Comparison of ENCODE assay signal across 15 cellular contexts in the genomic region with DNA sequence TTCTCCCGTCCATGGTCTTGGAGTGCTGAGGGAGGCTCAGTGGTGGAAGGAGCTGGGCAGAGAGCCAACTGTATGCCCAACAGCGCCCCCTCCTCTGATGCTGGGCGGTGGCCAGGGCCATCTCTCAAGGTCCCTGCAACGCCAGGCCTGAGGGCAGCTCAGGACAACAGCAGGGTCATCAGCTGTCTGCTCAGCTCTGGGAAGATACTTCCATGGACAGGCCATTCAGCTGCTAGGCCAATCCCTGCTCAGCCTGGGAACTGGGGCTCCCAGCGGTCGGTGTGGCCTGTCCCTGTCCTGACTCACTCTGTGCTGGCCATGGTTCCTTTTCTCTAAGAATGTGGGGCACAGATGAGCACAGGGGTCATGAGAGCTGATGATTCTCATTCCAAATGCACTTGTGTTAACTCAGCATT.
DNase-seq lines count a peak whose midpoint lies in the region; FAIRE-seq and TF ChIP-seq lines count a peak whose summit lies in the region.
"Had no signal": no experiment of that assay in that cellular context is flagged by ENCODE, and none has a peak within 500 bp of the region (broad histone marks: within the 10 kb centered on the region; RNA-seq: fewer than 3 reads in every experiment).

No MANE protein-coding gene starts in this region.

- H3K4me3 ChIP-seq in H1 (ENCODE audit: extremely low read depth in 1 of 4, insufficient read depth in 2 of 4, low read depth in 3 of 4, low read length in 4 of 4) (no peak overlapping the region), neural progenitor cell (no peak overlapping the region), OCI-LY7 (ENCODE audit: low read depth, low read length, poor library complexity, severe bottlenecking) (no peak overlapping the region), tibial nerve (no peak overlapping the region)
- H3K4me3 ChIP-seq: spleen had no signal

- H3K4ac ChIP-seq in H1 (replicated peaks; ENCODE audit: insufficient read length, low read depth, low read length) = no peak overlapping the region

- no peak for TF ChIP-seq POLR2A in H1 (IDR thresholded peaks at IDR 0.05; ENCODE audit: control extremely low read depth in 1 of 2, low read depth in 2 of 2, low read length in 2 of 2)
- TF ChIP-seq POLR2A in tibial nerve (IDR thresholded peaks at IDR 0.05) = no peak

- no peaks in the 10 kb centered on the region; a peak in 1 of 8 replicates for H3K36me3 ChIP-seq in H1 (ENCODE audit: control insufficient read depth in 2 of 4, insufficient read depth in 4 of 4, low read length in 3 of 4)
- no peaks in the 10 kb centered on the region for H3K36me3 ChIP-seq in neural progenitor cell
- no peaks in the 10 kb centered on the region for H3K36me3 ChIP-seq in OCI-LY7 (ENCODE audit: insufficient read depth, low read length)
- no peaks in the 10 kb centered on the region for H3K36me3 ChIP-seq in tibial nerve
- H3K36me3 ChIP-seq: spleen had no signal

- WGBS in H1 (ENCODE audit: extremely low coverage in 1 of 2, insufficient coverage in 1 of 2, insufficient read length in 1 of 2, insufficient replicate concordance in 2 of 2, low coverage in 1 of 2, low lambda C conversion rate in 2 of 2, missing lambda C conversion rate in 1 of 2), 2 experiments = 92% methylated on average over 6 of the region's 6 CpGs; no CpG with 5 or more reads in 1 of the 2 experiments
- 66 to 77% methylated on average over 6 of the region's 6 CpGs for WGBS in tibial nerve, 2 donors

- no peaks in the 10 kb centered on the region for H3K23me2 ChIP-seq in H1 (ENCODE audit: low read depth, low read length)

- H3K79me2 ChIP-seq in H1 (ENCODE audit: control insufficient read depth in 1 of 2, insufficient read depth in 2 of 2, low read length in 2 of 2) = no peaks in the 10 kb centered on the region
- no peaks in the 10 kb centered on the region for H3K79me2 ChIP-seq in neural progenitor cell (ENCODE audit: low read depth)
- no peaks in the 10 kb centered on the region for H3K79me2 ChIP-seq in OCI-LY7 (ENCODE audit: insufficient read depth, low read depth, low read length)

- H2BK20ac ChIP-seq in H1 (ENCODE audit: low read length) = no peak overlapping the region

- TF ChIP-seq EP300 in H1 (IDR thresholded peaks at IDR 0.05; ENCODE audit: borderline replicate concordance in 1 of 2, low read depth in 2 of 2, low read length in 2 of 2) (no peak), tibial nerve (IDR thresholded peaks at IDR 0.05) (no peak)

- no peak overlapping the region for H3K14ac ChIP-seq in H1 (ENCODE audit: insufficient read length)

- H4K5ac ChIP-seq in H1 (ENCODE audit: insufficient read length, low read depth, low read length) = no peak overlapping the region

- H3K27ac ChIP-seq in H1 (ENCODE audit: low read depth, low read length) (no peak overlapping the region), neural progenitor cell (no peak overlapping the region), OCI-LY7 (ENCODE audit: low read depth, low read length, poor library complexity, severe bottlenecking) (no peak overlapping the region), tibial nerve (no peak overlapping the region)
- H3K27ac ChIP-seq: spleen had no signal

- H2BK15ac ChIP-seq in H1 (ENCODE audit: low read length) = no peak overlapping the region

- H3K4me2 ChIP-seq in H1 (ENCODE audit: insufficient read depth in 1 of 2, low read depth in 2 of 2, low read length in 2 of 2) (no peak overlapping the region), neural progenitor cell (no peak overlapping the region), OCI-LY7 (ENCODE audit: low read length) (no peak overlapping the region)

- H3K9me3 ChIP-seq in H1 (ENCODE audit: insufficient read depth in 2 of 2, low read depth in 1 of 2, low read length in 1 of 2) (no peaks in the 10 kb centered on the region), neural progenitor cell (ENCODE audit: low read depth) (no peaks in the 10 kb centered on the region), OCI-LY7 (ENCODE audit: low read length) (no peaks in the 10 kb centered on the region), tibial nerve (no peaks in the 10 kb centered on the region)
- H3K9me3 ChIP-seq: spleen had no signal

- CTCF ChIA-PET in H1 (lab: Charles Lee; ENCODE audit: partially characterized antibody) = interaction anchor here (0.7 to 4.8 kb wide), 11 partner anchors 11 to 397 kb away, joined by 3 to 28 read pairs (median 4); no protein-coding TSS in a partner anchor
- CTCF ChIA-PET in OCI-LY7 (lab: Charles Lee; ENCODE audit: unreplicated experiment) = no interaction called here
- CTCF ChIA-PET in activated naive CD4-positive, alpha-beta T cell treated with anti-CD3 and anti-CD28 coated beads for 36 hours (lab: Charles Lee) = no interaction called here

- no peak overlapping the region for H3K56ac ChIP-seq in H1 (replicated peaks; ENCODE audit: insufficient read length, low read depth, low read length)

- H3K27ac Mint-ChIP-seq in neural progenitor cell = no peak overlapping the region
- no peak overlapping the region for H3K27ac Mint-ChIP-seq in activated naive CD4-positive, alpha-beta T cell treated with anti-CD3 and anti-CD28 coated beads for 36 hours
- H3K27ac Mint-ChIP-seq: activated CD8-positive, alpha-beta T cell treated with anti-CD3 and anti-CD28 coated beads, Interleukin-2, amount 10 ng/mL, durations not matched to agents 7 days and 5 days; memory B cell had no signal

- no peak overlapping the region for H2BK12ac ChIP-seq in H1 (ENCODE audit: low read depth, low read length)

- DNase-seq in Daoy (ENCODE audit: low read depth) (peak; percentile 5), M059J (ENCODE audit: low read depth) (peak; percentile 53), H1 (ENCODE audit: low read depth in 1 of 2, low spot score in 2 of 2) (peak in 1 of 2 experiments; percentile 53), neural progenitor cell (ENCODE audit: low spot score) (no peak), OCI-LY7 (ENCODE audit: low spot score) (no peak), SKM-1 (lab: John Stamatoyannopoulos, UW; ENCODE audit: unreplicated experiment) (no peak), tibial nerve (ENCODE audit: low spot score in 2 of 2) (no peak)
- DNase-seq in activated naive CD4-positive, alpha-beta T cell treated with anti-CD3 and anti-CD28 coated beads for 36 hours = no peak
- DNase-seq: activated CD8-positive, alpha-beta T cell treated with anti-CD3 and anti-CD28 coated beads, Interleukin-2, amount 10 ng/mL, durations not matched to agents 7 days and 5 days; activated gamma-delta T cell treated with Interleukin-2 at 50 U/mL for 16 hours; AML-193; NCI-H2081; NK-92 treated with Interleukin-12 subunit alpha and Interleukin-12 subunit beta, amount 100 ng/mL, for 24 hours; spleen had no signal

- peaks cover 2% of the 10 kb centered on the region for H3K27me3 Mint-ChIP-seq in neural progenitor cell (ENCODE audit: insufficient read depth, low read depth)
- H3K27me3 Mint-ChIP-seq in activated naive CD4-positive, alpha-beta T cell treated with anti-CD3 and anti-CD28 coated beads for 36 hours (ENCODE audit: low read depth) = no peaks in the 10 kb centered on the region
- H3K27me3 Mint-ChIP-seq: memory B cell had no signal

- no peak overlapping the region for H3K4me3 Mint-ChIP-seq in neural progenitor cell
- no peak overlapping the region for H3K4me3 Mint-ChIP-seq in activated naive CD4-positive, alpha-beta T cell treated with anti-CD3 and anti-CD28 coated beads for 36 hours
- H3K4me3 Mint-ChIP-seq: activated CD8-positive, alpha-beta T cell treated with anti-CD3 and anti-CD28 coated beads, Interleukin-2, amount 10 ng/mL, durations not matched to agents 7 days and 5 days; memory B cell had no signal

- H4K20me1 ChIP-seq in H1 (replicated peaks in 1 of 2; ENCODE audit: control insufficient read depth in 1 of 2, insufficient read depth in 2 of 2, low read length in 2 of 2) = no peaks in the 10 kb centered on the region
- H4K20me1 ChIP-seq in neural progenitor cell (ENCODE audit: low read depth) = no peaks in the 10 kb centered on the region
- no peaks in the 10 kb centered on the region for H4K20me1 ChIP-seq in OCI-LY7 (ENCODE audit: insufficient read depth, low read length)

- no peaks in the 10 kb centered on the region for H3K9me3 Mint-ChIP-seq in neural progenitor cell
- no peaks in the 10 kb centered on the region for H3K9me3 Mint-ChIP-seq in activated naive CD4-positive, alpha-beta T cell treated with anti-CD3 and anti-CD28 coated beads for 36 hours
- H3K9me3 Mint-ChIP-seq: memory B cell had no signal

- no peak overlapping the region for H2AFZ ChIP-seq in H1 (ENCODE audit: low read length)
- no peak overlapping the region for H2AFZ ChIP-seq in neural progenitor cell (replicated peaks)
- no peak overlapping the region for H2AFZ ChIP-seq in OCI-LY7 (ENCODE audit: low read length)

- H4K8ac ChIP-seq in H1 (ENCODE audit: extremely low read depth, insufficient read depth, low read length) = 0 out of 2 replicates have a peak overlapping the region, but pooled peaks have one; percentile 14

- H3K9ac ChIP-seq in H1 (replicated peaks in 1 of 4; ENCODE audit: extremely low read depth in 1 of 4, low read depth in 3 of 4, low read length in 3 of 4) (no peak overlapping the region), neural progenitor cell (no peak overlapping the region)

- POLR2A ChIA-PET in H1 (lab: Charles Lee; ENCODE audit: partially characterized antibody) (no interaction called here), OCI-LY7 (lab: Charles Lee) (interaction anchor here (0.6 kb wide), 1 partner anchor 16 kb away, joined by 4 read pairs; no protein-coding TSS in a partner anchor)

- H3F3A ChIP-seq in neural progenitor cell (ENCODE audit: low read depth) = no peaks in the 10 kb centered on the region

- intact Hi-C loops in OCI-LY7 (cut with micrococcal nuclease; ENCODE audit: unreplicated experiment) = no loop called here
- intact Hi-C loops in activated naive CD4-positive, alpha-beta T cell treated with anti-CD3 and anti-CD28 coated beads for 36 hours (cut with micrococcal nuclease) = no loop called here

- peak; percentile 4 to 17; a peak in 2 of 4 replicates for TF ChIP-seq RAD21 in H1 (IDR thresholded peaks at IDR 0.05 in 1 of 2, conservative IDR thresholded peaks at IDR 0.05 in 1 of 2; ENCODE audit: low read depth in 2 of 2, low read length in 2 of 2)

- H2BK120ac ChIP-seq in H1 (replicated peaks; ENCODE audit: low read depth, low read length) = no peak overlapping the region

- H2AK5ac ChIP-seq in H1 (ENCODE audit: low read depth, low read length) = peak overlapping the region; percentile 48; the same call in 1 of the 2 replicates

- H3K4me1 ChIP-seq in H1 (replicated peaks in 1 of 4; ENCODE audit: control insufficient read depth in 3 of 4, insufficient read depth in 4 of 4, low read length in 3 of 4) (no peaks in the 10 kb centered on the region; a peak in 1 of 7 replicates), neural progenitor cell (no peaks in the 10 kb centered on the region), OCI-LY7 (ENCODE audit: insufficient read depth, low read length, poor library complexity, severe bottlenecking) (no peaks in the 10 kb centered on the region), tibial nerve (peaks cover 0 to 7% (median 0%) of the 10 kb centered on the region in 4 donors)

- FAIRE-seq in H1 (lab: Jason Lieb, UNC) = no peak

- H4K91ac ChIP-seq in H1 (replicated peaks; ENCODE audit: insufficient read length, low read length) = no peak overlapping the region

- BruUV-seq in OCI-LY7 (replicated peaks; lab: Mats Ljungman, UMichigan) = no TSS peak

- H3K9me2 ChIP-seq in OCI-LY7 (ENCODE audit: insufficient read depth, low read length) = no peaks in the 10 kb centered on the region

- no peaks in the 10 kb centered on the region for H3K27me3 ChIP-seq in H1 (replicated peaks in 1 of 4; ENCODE audit: control insufficient read depth in 3 of 4, extremely low read depth in 1 of 4, insufficient read depth in 3 of 4, low read length in 3 of 4)
- no peaks in the 10 kb centered on the region for H3K27me3 ChIP-seq in neural progenitor cell
- H3K27me3 ChIP-seq in tibial nerve = no peaks in the 10 kb centered on the region
- H3K27me3 ChIP-seq: spleen had no signal

- H3K36me3 Mint-ChIP-seq in neural progenitor cell = peaks cover 4% of the 10 kb centered on the region
- no peaks in the 10 kb centered on the region for H3K36me3 Mint-ChIP-seq in activated naive CD4-positive, alpha-beta T cell treated with anti-CD3 and anti-CD28 coated beads for 36 hours (ENCODE audit: low read depth)
- H3K36me3 Mint-ChIP-seq: memory B cell had no signal

- H2BK5ac ChIP-seq in H1 (ENCODE audit: low read depth, low read length) = no peak overlapping the region

- H3K79me1 ChIP-seq in H1 (ENCODE audit: low read depth, low read length) = peaks cover 4% of the 10 kb centered on the region; the same call in 1 of the 2 replicates

- no peak overlapping the region for H3K23ac ChIP-seq in H1 (ENCODE audit: insufficient read length)

- H3K4me1 Mint-ChIP-seq in neural progenitor cell = no peaks in the 10 kb centered on the region
- no peaks in the 10 kb centered on the region for H3K4me1 Mint-ChIP-seq in activated naive CD4-positive, alpha-beta T cell treated with anti-CD3 and anti-CD28 coated beads for 36 hours (ENCODE audit: low read depth)

- TF ChIP-seq CTCF in H1 (IDR thresholded peaks at IDR 0.05; ENCODE audit: control extremely low read depth in 1 of 3, insufficient read depth in 1 of 3, low read depth in 1 of 3, low read length in 3 of 3) (peak; percentile 22 to 38 (median 37); a peak in 3 of 4 replicates), neural progenitor cell (IDR thresholded peaks at IDR 0.05) (peak; percentile 11), OCI-LY7 (conservative IDR thresholded peaks at IDR 0.05; ENCODE audit: low read length) (no peak), tibial nerve (IDR thresholded peaks at IDR 0.05) (no peak)

- H3K18ac ChIP-seq in H1 (ENCODE audit: extremely low read depth, low read length) = no peak overlapping the region

Comparison
In these comparisons a context has a peak if more than half of its experiments do, and no peak if none do; other contexts are left out.
1. DNase-seq: peak in Daoy (single experiment) and M059J (single experiment); none in neural progenitor cell (single experiment), OCI-LY7 (single experiment), SKM-1 (single experiment), activated naive CD4-positive, alpha-beta T cell treated with anti-CD3 and anti-CD28 coated beads for 36 hours (single experiment) and tibial nerve (0 of 2).
2. CTCF ChIP-seq: peak in H1 (3 of 3) and neural progenitor cell (single experiment); none in OCI-LY7 (single experiment) and tibial nerve (0 of 5).